ENCODE assay signal across 17 cellular contexts in genomic region chr19:58351996-58352755, GRCh38.
"Had no signal": no experiment of that assay in that cellular context is flagged by ENCODE, and none has a peak within 500 bp of the region (broad histone marks: within the 10 kb centered on the region; RNA-seq: fewer than 3 reads in every experiment).

No MANE protein-coding gene starts in this region.

- H3K4me3 Mint-ChIP-seq: activated CD4-positive, alpha-beta memory T cell treated with anti-CD3 and anti-CD28 coated beads, Interleukin-2, amount 10 ng/mL, durations not matched to agents 7 days and 5 days; activated naive CD4-positive, alpha-beta T cell treated with anti-CD3 and anti-CD28 coated beads, Interleukin-2, amount 10 ng/mL, durations not matched to agents 7 days and 5 days; endodermal cell; natural killer cell; stimulated activated naive CD8-positive, alpha-beta T cell treated with anti-CD3 and anti-CD28 coated beads, Interleukin-15, amount 100 ng/mL, for 72 hours had no signal

- H3K27me3 ChIP-seq: cardiac muscle cell, vagina had no signal

- H3K27ac Mint-ChIP-seq: activated CD4-positive, alpha-beta memory T cell treated with anti-CD3 and anti-CD28 coated beads, Interleukin-2, amount 10 ng/mL, durations not matched to agents 7 days and 5 days; activated naive CD4-positive, alpha-beta T cell treated with anti-CD3 and anti-CD28 coated beads, Interleukin-2, amount 10 ng/mL, durations not matched to agents 7 days and 5 days; endodermal cell; natural killer cell; progenitor cell of endocrine pancreas; stimulated activated naive CD8-positive, alpha-beta T cell treated with anti-CD3 and anti-CD28 coated beads, Interleukin-15, amount 100 ng/mL, for 72 hours had no signal

- H3K27me3 Mint-ChIP-seq: stimulated activated naive CD8-positive, alpha-beta T cell treated with anti-CD3 and anti-CD28 coated beads, Interleukin-15, amount 100 ng/mL, for 72 hours had no signal

- H3K4me1 Mint-ChIP-seq: endodermal cell had no signal

- DNase-seq: activated CD4-positive, alpha-beta memory T cell treated with anti-CD3 and anti-CD28 coated beads, Interleukin-2, amount 10 ng/mL, durations not matched to agents 7 days and 5 days; activated CD4-positive, alpha-beta T cell treated with anti-CD3 and anti-CD28 coated beads for 48 hours; activated CD4-positive, CD25-positive, alpha-beta regulatory T cell; activated naive CD4-positive, alpha-beta T cell treated with anti-CD3 and anti-CD28 coated beads, Interleukin-2, amount 10 ng/mL, durations not matched to agents 7 days and 5 days; activated T-cell treated with anti-CD3 and anti-CD28 coated beads, Interleukin-2, amount 50 U/mL, for 1 hour; endodermal cell; natural killer cell; occipital lobe; stimulated activated naive CD8-positive, alpha-beta T cell treated with anti-CD3 and anti-CD28 coated beads, Interleukin-15, amount 100 ng/mL, for 72 hours; T-helper 1 cell; T-helper 9 cell; transverse colon had no signal

- ATAC-seq: natural killer cell; stimulated activated naive CD8-positive, alpha-beta T cell treated with anti-CD3 and anti-CD28 coated beads, Interleukin-15, amount 100 ng/mL, for 72 hours had no signal

- H3K9me3 Mint-ChIP-seq: activated CD4-positive, alpha-beta memory T cell treated with anti-CD3 and anti-CD28 coated beads, Interleukin-2, amount 10 ng/mL, durations not matched to agents 7 days and 5 days; endodermal cell; natural killer cell had no signal

- H3K4me3 ChIP-seq: cardiac muscle cell, lung, suprapubic skin, transverse colon, vagina had no signal

- H3K27ac ChIP-seq: cardiac muscle cell, suprapubic skin, transverse colon, vagina had no signal

- H3K9me3 ChIP-seq: suprapubic skin, transverse colon, vagina had no signal

- H3K36me3 Mint-ChIP-seq: natural killer cell had no signal

- H3K36me3 ChIP-seq: cardiac muscle cell, suprapubic skin, transverse colon, vagina had no signal
